Comparison of ENCODE assay signal across 9 cellular contexts in the genomic region with DNA sequence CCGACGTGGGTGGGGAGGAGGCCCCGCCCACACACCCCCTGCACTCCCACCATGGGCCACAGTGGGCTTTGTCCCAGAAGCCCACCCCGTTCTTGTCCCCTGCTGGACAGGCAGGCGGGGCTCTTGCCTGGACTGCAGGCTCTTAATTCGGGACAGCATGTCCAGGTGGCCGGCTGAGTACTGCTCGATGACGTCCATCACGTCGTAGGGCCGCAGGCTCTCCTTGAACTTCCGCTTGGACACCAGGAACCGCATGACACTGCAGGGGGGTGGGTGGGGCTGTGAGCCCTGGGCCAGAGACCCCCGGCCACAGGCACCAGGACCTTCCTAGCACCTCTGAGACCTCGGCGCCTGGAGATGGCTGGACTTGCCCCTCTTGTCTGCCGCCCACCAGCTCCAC. TPM values are rescaled to one million over a fixed set of nuclear protein-coding genes. Genes with fewer than 3 reads are reported as not detected.
"Had no signal": no experiment of that assay in that cellular context is flagged by ENCODE, and none has a peak within 500 bp of the region (broad histone marks: within the 10 kb centered on the region; RNA-seq: fewer than 3 reads in every experiment).

No MANE protein-coding gene starts in this region.

- FAIRE-seq: H1, H54 had no signal

- H3K4me2 ChIP-seq: GM23338 had no signal

- H2AFZ ChIP-seq: GM23338 had no signal

- ATAC-seq: GM23338 had no signal

- H3K4me3 ChIP-seq: GM23338 had no signal

- DNase-seq: H9, HCEC 1CT, HFFc6, KG1 had no signal

RNA-seq across cellular contexts. Expression of a gene that starts 52.2 kb away (rescaled TPM):
- total RNA-seq: HFFc6, HT-29 had no signal
- polyA plus RNA-seq: IgD-negative memory B cell had no signal

RNA-seq across cellular contexts. Expression of a gene that starts 59.1 kb away (rescaled TPM):
- total RNA-seq: HFFc6 had no signal
